Comparison of ENCODE assay signal across 21 cellular contexts in genomic region chr9:130526854-130527650, GRCh38. TPM values are rescaled to one million over a fixed set of nuclear protein-coding genes. Genes with fewer than 3 reads are reported as not detected.
DNase-seq lines count a peak whose midpoint lies in the region; ATAC-seq, FAIRE-seq and TF ChIP-seq lines count a peak whose summit lies in the region.
"Had no signal": no experiment of that assay in that cellular context is flagged by ENCODE, and none has a peak within 500 bp of the region (broad histone marks: within the 10 kb centered on the region; RNA-seq: fewer than 3 reads in every experiment).

No MANE protein-coding gene starts in this region.

- H3K4me3 Mint-ChIP-seq in glutamatergic neuron (ENCODE audit: unreplicated experiment) = no peak overlapping the region
- H3K4me3 Mint-ChIP-seq: CD4-positive, alpha-beta memory T cell had no signal

- intact Hi-C loops in right lobe of liver (cut with DNase I) = no loop called here
- intact Hi-C loops in uterus (cut with DNase I; ENCODE audit: low total_unique reads) = no loop called here

- no peak for FAIRE-seq in urothelium cell line (lab: Jason Lieb, UNC)
- FAIRE-seq: G401.6 had no signal

- WGBS in right lobe of liver (ENCODE audit: insufficient coverage, low coverage, low lambda C conversion rate, missing lambda C conversion rate) = 29% methylated on average over 14 of the region's 31 CpGs
- 78% methylated on average over 19 of the region's 31 CpGs for WGBS in suprapubic skin

- no peak for DNase-seq in NT2/D1 (ENCODE audit: low read depth, low spot score)
- peak; percentile 36 for DNase-seq in glutamatergic neuron
- DNase-seq in right lobe of liver = peak in 2 of 3 donors; percentile 81 to 85
- peak; percentile 1 for DNase-seq in urothelium cell line (ENCODE audit: low spot score)
- no peak for DNase-seq in suprapubic skin (ENCODE audit: low spot score in 2 of 2)
- DNase-seq in uterus = no peak
- DNase-seq in ureter (ENCODE audit: low spot score) = no peak
- DNase-seq: C1 segment of cervical spinal cord; CD4-positive, alpha-beta memory T cell; COR-L47; KBM-7; MG63; NCI-H1105 treated with DMSO at 0.1 percent for 48 hours; NCI-H2029; NCI-H446; NCI-H524 treated with DMSO at 0.1 percent for 48 hours; NCI-H774; NK-92 treated with Interleukin-12 subunit alpha and Interleukin-12 subunit beta, amount 100 ng/mL, for 24 hours; PC-9; SHP77 had no signal

- TF ChIP-seq CTCF in glutamatergic neuron (IDR thresholded peaks at IDR 0.05; ENCODE audit: partially characterized antibody, unreplicated experiment) (no peak), right lobe of liver (IDR thresholded peaks at IDR 0.05) (no peak), suprapubic skin (IDR thresholded peaks at IDR 0.05) (no peak), uterus (IDR thresholded peaks at IDR 0.05) (no peak)

- ATAC-seq in right lobe of liver = peak; percentile 47 to 80 (median 60)

- H3K4me3 ChIP-seq in NT2/D1 (ENCODE audit: insufficient read length, low read depth) (no peak overlapping the region), right lobe of liver (no peak overlapping the region), suprapubic skin (no peak overlapping the region), uterus (no peak overlapping the region)
- H3K4me3 ChIP-seq: MG63, PC-9 had no signal

- TF ChIP-seq POLR2A in right lobe of liver (IDR thresholded peaks at IDR 0.05) (no peak), suprapubic skin (IDR thresholded peaks at IDR 0.05) (no peak), uterus (IDR thresholded peaks at IDR 0.05) (no peak)

- no peak overlapping the region for H3K27ac Mint-ChIP-seq in glutamatergic neuron (ENCODE audit: unreplicated experiment)
- H3K27ac Mint-ChIP-seq: CD4-positive, alpha-beta memory T cell had no signal

- no peaks in the 10 kb centered on the region for H3K36me3 ChIP-seq in NT2/D1 (ENCODE audit: insufficient read depth, insufficient read length, low read length)
- H3K36me3 ChIP-seq in right lobe of liver = no peaks in the 10 kb centered on the region
- H3K36me3 ChIP-seq in suprapubic skin = no peaks in the 10 kb centered on the region
- no peaks in the 10 kb centered on the region for H3K36me3 ChIP-seq in uterus
- H3K36me3 ChIP-seq: MG63 had no signal

- H3K4me1 ChIP-seq in NT2/D1 (ENCODE audit: insufficient read depth, insufficient read length) = peaks cover 22% of the 10 kb centered on the region
- H3K4me1 ChIP-seq in right lobe of liver = peaks cover 0 to 36% (median 11%) of the 10 kb centered on the region in 4 donors
- no peaks in the 10 kb centered on the region for H3K4me1 ChIP-seq in suprapubic skin
- no peaks in the 10 kb centered on the region for H3K4me1 ChIP-seq in uterus

- no peaks in the 10 kb centered on the region for H3K36me3 Mint-ChIP-seq in glutamatergic neuron (ENCODE audit: unreplicated experiment)
- H3K36me3 Mint-ChIP-seq: CD4-positive, alpha-beta memory T cell had no signal

- TF ChIP-seq EP300 in suprapubic skin (IDR thresholded peaks at IDR 0.05) = no peak

- peaks cover 16% of the 10 kb centered on the region for H3K4me1 Mint-ChIP-seq in glutamatergic neuron (ENCODE audit: low read depth, unreplicated experiment)
- H3K4me1 Mint-ChIP-seq: CD4-positive, alpha-beta memory T cell had no signal

- H3K27ac ChIP-seq in right lobe of liver (peak overlapping the region in 1 of 3 donors; percentile 71), suprapubic skin (no peak overlapping the region), uterus (no peak overlapping the region)
- H3K27ac ChIP-seq: PC-9 had no signal

- H3K27me3 ChIP-seq in NT2/D1 (ENCODE audit: insufficient read depth, insufficient read length) (no peaks in the 10 kb centered on the region), right lobe of liver (no peaks in the 10 kb centered on the region), suprapubic skin (peaks cover 34% of the 10 kb centered on the region), uterus (no peaks in the 10 kb centered on the region)
- H3K27me3 ChIP-seq: MG63 had no signal

- H3K9me3 Mint-ChIP-seq in glutamatergic neuron (ENCODE audit: unreplicated experiment) = peaks cover 12% of the 10 kb centered on the region
- H3K9me3 Mint-ChIP-seq: CD4-positive, alpha-beta memory T cell had no signal

- H3K9ac ChIP-seq in NT2/D1 (ENCODE audit: insufficient read length, low read depth) = peak overlapping the region; percentile 18

- 0 out of 2 replicates have a peak, but pooled peaks cover under 1% of the 10 kb centered on the region for H3K9me3 ChIP-seq in NT2/D1 (ENCODE audit: insufficient read depth, low read length)
- no peaks in the 10 kb centered on the region for H3K9me3 ChIP-seq in right lobe of liver
- no peaks in the 10 kb centered on the region for H3K9me3 ChIP-seq in suprapubic skin
- H3K9me3 ChIP-seq in uterus = no peaks in the 10 kb centered on the region
- H3K9me3 ChIP-seq: MG63 had no signal

- H3K27me3 Mint-ChIP-seq in glutamatergic neuron (ENCODE audit: unreplicated experiment) = peaks cover 8% of the 10 kb centered on the region

RNA-seq across cellular contexts. Expression of gene FUBP3, which starts 52.3 kb away (rescaled TPM):
- total RNA-seq in glutamatergic neuron (ENCODE audit: unreplicated experiment) = 76.8 TPM
- 10 to 100 TPM; 21.3 to 35.7 (median 25.2) TPM for total RNA-seq in right lobe of liver
- 100 to 1,000 TPM in 1 of 4 donors, 10 to 100 TPM in 3; 26.5 to 147 (median 33.7) TPM for total RNA-seq in suprapubic skin
- 10 to 100 TPM; 22.4 to 65.6 (median 38.6) TPM for total RNA-seq in uterus
- 58.4 TPM for total RNA-seq in ureter

Comparison
In these comparisons a context has a peak if more than half of its experiments do, and no peak if none do; other contexts are left out.
1. DNase-seq: peak in glutamatergic neuron (single experiment), right lobe of liver (2 of 3) and urothelium cell line (single experiment); none in NT2/D1 (single experiment), suprapubic skin (0 of 2), uterus (0 of 2) and ureter (single experiment).